Comparison of ENCODE assay signal across 7 cellular contexts in genomic region chr1:2322065-2322571, GRCh38.
DNase-seq lines count a peak whose midpoint lies in the region; FAIRE-seq and TF ChIP-seq lines count a peak whose summit lies in the region.

No MANE protein-coding gene starts in this region.

- no peak overlapping the region for H3K14ac ChIP-seq in mesenchymal stem cell (ENCODE audit: low read length in 2 of 2)

- no peaks in the 10 kb centered on the region for H3K9me1 ChIP-seq in endothelial cell of umbilical vein (replicated peaks; ENCODE audit: control insufficient read depth, extremely low read depth, insufficient read depth, low read length)

- H3K27ac ChIP-seq in endothelial cell of umbilical vein (ENCODE audit: insufficient read depth, low read depth, low read length) (no peak overlapping the region), mesenchymal stem cell (ENCODE audit: low read length, poor library complexity, severe bottlenecking) (peak overlapping the region; percentile 97), thyroid gland (peak overlapping the region; percentile 90 to 99 (median 97))
- no peak overlapping the region for H3K27ac ChIP-seq in CD8-positive, alpha-beta memory T cell (ENCODE audit: low read depth, low read length)

- no peak overlapping the region for H2AK5ac ChIP-seq in mesenchymal stem cell (ENCODE audit: low read length, severe bottlenecking)

- CTCF ChIA-PET in endothelial cell of umbilical vein (lab: Charles Lee): interaction anchor here (1.0 to 1.8 kb wide), 6 partner anchors 9 to 127 kb away, joined by 3 to 12 read pairs (median 6); partner anchors contain the start of gene FAAP20
- CTCF ChIA-PET in CD8-positive, alpha-beta memory T cell (lab: Charles Lee): no interaction called here

- H3K9me3 Mint-ChIP-seq in CD8-positive, alpha-beta memory T cell: no peaks in the 10 kb centered on the region

- peak overlapping the region; percentile 57 for H3K9ac ChIP-seq in endothelial cell of umbilical vein (replicated peaks; ENCODE audit: extremely low read depth, insufficient read depth, low read length)
- H3K9ac ChIP-seq in mesenchymal stem cell (ENCODE audit: low read length): peak overlapping the region; percentile 93

- peak overlapping the region; percentile 94 for H2BK5ac ChIP-seq in mesenchymal stem cell (ENCODE audit: low read depth, low read length, poor library complexity, severe bottlenecking)

- H3K27ac Mint-ChIP-seq in CD8-positive, alpha-beta memory T cell: no peak overlapping the region

- 5% methylated on average over 28 of the region's 30 CpGs for WGBS in mesenchymal stem cell
- 3 to 8% methylated on average over 18 to 30 of the region's 30 CpGs for WGBS in thyroid gland, 2 donors

- peaks cover 0 to 1% (median 0%) of the 10 kb centered on the region in 3 donors for H3K36me3 Mint-ChIP-seq in CD8-positive, alpha-beta memory T cell

- H4K8ac ChIP-seq in mesenchymal stem cell (ENCODE audit: low read length): peak overlapping the region; percentile 76

- H3K4me2 ChIP-seq in endothelial cell of umbilical vein (ENCODE audit: insufficient read depth, low read length): peak overlapping the region; percentile 12
- H3K4me2 ChIP-seq in mesenchymal stem cell (ENCODE audit: low read length, poor library complexity, severe bottlenecking): peak overlapping the region; percentile 51

- peak overlapping the region; percentile 71 to 85 for H3K18ac ChIP-seq in mesenchymal stem cell (ENCODE audit: low read depth in 1 of 2, low read length in 2 of 2)

- H3K4me1 ChIP-seq in endothelial cell of umbilical vein (ENCODE audit: control insufficient read depth, extremely low read depth, insufficient read depth, low read length) (peaks cover 5% of the 10 kb centered on the region), mesenchymal stem cell (ENCODE audit: control insufficient read depth, insufficient read depth, low read depth, low read length) (peaks cover 57% of the 10 kb centered on the region), thyroid gland (peaks cover 29 to 57% of the 10 kb centered on the region in 2 donors)
- peaks cover 5% of the 10 kb centered on the region for H3K4me1 ChIP-seq in CD8-positive, alpha-beta memory T cell (ENCODE audit: insufficient read depth, low read length)

- H3K36me3 ChIP-seq in endothelial cell of umbilical vein (ENCODE audit: control insufficient read depth in 2 of 2, extremely low read depth in 1 of 2, insufficient read depth in 2 of 2, low read length in 2 of 2) (no peaks in the 10 kb centered on the region), mesenchymal stem cell (ENCODE audit: control insufficient read depth in 1 of 2, insufficient read depth in 2 of 2, low read depth in 1 of 2, low read length in 2 of 2) (peaks cover 0 to 5% of the 10 kb centered on the region in 2 experiments), thyroid gland (no peaks in the 10 kb centered on the region)
- no peaks in the 10 kb centered on the region for H3K36me3 ChIP-seq in CD8-positive, alpha-beta memory T cell (ENCODE audit: insufficient read depth, low read length)

- peak overlapping the region; percentile 89 for H2BK120ac ChIP-seq in mesenchymal stem cell (ENCODE audit: low read depth, low read length)

- H4K20me1 ChIP-seq in endothelial cell of umbilical vein (replicated peaks; ENCODE audit: control insufficient read depth, extremely low read depth, insufficient read depth, low read length): no peaks in the 10 kb centered on the region

- H2AFZ ChIP-seq in endothelial cell of umbilical vein (ENCODE audit: low read depth, low read length) (peak overlapping the region; percentile 43), mesenchymal stem cell (ENCODE audit: low read depth, low read length) (peak overlapping the region; percentile 6)

- H3K4ac ChIP-seq in mesenchymal stem cell (ENCODE audit: low read depth in 1 of 2, low read length in 2 of 2): peak overlapping the region; percentile 45 to 57

- H3K79me2 ChIP-seq in endothelial cell of umbilical vein (ENCODE audit: control insufficient read depth, insufficient read depth, low read length): no peaks in the 10 kb centered on the region

- DNase-seq in NCI-H226 (peak; percentile 74), endothelial cell of umbilical vein (ENCODE audit: low read depth, low spot score) (peak; percentile 88), mesenchymal stem cell (peak; percentile 97), thyroid gland (peak; percentile 92 to 95)
- DNase-seq in stimulated activated CD4-positive, alpha-beta T cell treated with anti-CD3 and anti-CD28 coated beads, Interleukin-4, amount 100 ng/mL, for 1 hour: no peak
- no peak for DNase-seq in activated CD4-positive, alpha-beta T cell treated with anti-CD3 and anti-CD28 coated beads, Interleukin-2, amount 50 U/mL, for 1 hour
- no peak for DNase-seq in CD8-positive, alpha-beta memory T cell

- H3K4me3 Mint-ChIP-seq in CD8-positive, alpha-beta memory T cell: no peak overlapping the region

- peaks cover under 1 to 12% (median 3%) of the 10 kb centered on the region in 3 donors for H3K4me1 Mint-ChIP-seq in CD8-positive, alpha-beta memory T cell

- TF ChIP-seq POLR2A in endothelial cell of umbilical vein (IDR thresholded peaks at IDR 0.05; ENCODE audit: low read depth, low read length): no peak
- TF ChIP-seq POLR2A in thyroid gland (IDR thresholded peaks at IDR 0.05): peak in 1 of 2 donors; percentile 73

- H3K23ac ChIP-seq in mesenchymal stem cell (ENCODE audit: low read length in 2 of 2): no peak overlapping the region

- peak overlapping the region in 1 of 2 experiments; percentile 98 for H2BK12ac ChIP-seq in mesenchymal stem cell (ENCODE audit: low read length in 2 of 2)

- H3K27me3 ChIP-seq in endothelial cell of umbilical vein (ENCODE audit: control insufficient read depth in 2 of 2, insufficient read depth in 2 of 2, low read length in 2 of 2): no peaks in the 10 kb centered on the region
- peaks cover 0 to 48% of the 10 kb centered on the region in 2 experiments for H3K27me3 ChIP-seq in mesenchymal stem cell (ENCODE audit: control insufficient read depth in 1 of 2, insufficient read depth in 1 of 2, low read length in 2 of 2)
- H3K27me3 ChIP-seq in thyroid gland: no peaks in the 10 kb centered on the region
- H3K27me3 ChIP-seq in CD8-positive, alpha-beta memory T cell (ENCODE audit: insufficient read depth, low read length, poor library complexity, severe bottlenecking): peaks cover 5% of the 10 kb centered on the region

- POLR2A ChIA-PET in endothelial cell of umbilical vein (lab: Charles Lee): interaction anchor here (0.8 to 1.2 kb wide), 3 partner anchors 93 to 123 kb away, joined by 3 read pairs; no protein-coding TSS in a partner anchor
- POLR2A ChIA-PET in CD8-positive, alpha-beta memory T cell (lab: Charles Lee): no interaction called here

- intact Hi-C loops in endothelial cell of umbilical vein (cut with micrococcal nuclease): loop anchor here (2.0 kb wide), 1 partner anchor 69 kb away; the partner anchor contains the start of genes MORN1 and RER1
- intact Hi-C loops in thyroid gland (cut with DNase I): no loop called here

- H3K79me1 ChIP-seq in mesenchymal stem cell (replicated peaks; ENCODE audit: low read length, poor library complexity, severe bottlenecking): no peaks in the 10 kb centered on the region

- TF ChIP-seq CTCF in endothelial cell of umbilical vein (IDR thresholded peaks at IDR 0.05; ENCODE audit: extremely low read depth in 1 of 2, insufficient read depth in 1 of 2, low read depth in 1 of 2, low read length in 2 of 2) (peak in 1 of 2 donors; percentile 22), thyroid gland (IDR thresholded peaks at IDR 0.05) (peak in 2 of 6 experiments; percentile 3 to 16)

- H3K4me3 ChIP-seq in endothelial cell of umbilical vein (replicated peaks in 1 of 3; ENCODE audit: insufficient read depth in 1 of 3, low read depth in 1 of 3, low read length in 3 of 3) (peak overlapping the region in 1 of 3 experiments; percentile 4), mesenchymal stem cell (ENCODE audit: insufficient read depth in 1 of 2, low read depth in 1 of 2, low read length in 2 of 2) (peak overlapping the region in 1 of 2 experiments; percentile 29), thyroid gland (replicated peaks in 1 of 3) (peak overlapping the region in 1 of 3 donors; percentile 4)
- H3K4me3 ChIP-seq in CD8-positive, alpha-beta memory T cell (ENCODE audit: low read length): no peak overlapping the region

- peak overlapping the region; percentile 87 for H2BK15ac ChIP-seq in mesenchymal stem cell (ENCODE audit: low read depth, poor library complexity, severe bottlenecking)

- dilution Hi-C loops in endothelial cell of umbilical vein (cut with MboI; ENCODE audit: extremely low pct_ligation_motif_present, low sequenced_read_pairs): no loop called here

- H4K91ac ChIP-seq in mesenchymal stem cell (ENCODE audit: low read length): peak overlapping the region; percentile 72

- no TSS peak for BruUV-seq in endothelial cell of umbilical vein (replicated peaks; lab: Mats Ljungman, UMichigan)

- FAIRE-seq in endothelial cell of umbilical vein (lab: Jason Lieb, UNC): no peak

- H3K9me3 ChIP-seq in endothelial cell of umbilical vein (replicated peaks; ENCODE audit: control insufficient read depth, insufficient read depth, low read length): no peaks in the 10 kb centered on the region
- H3K9me3 ChIP-seq in mesenchymal stem cell (ENCODE audit: control insufficient read depth, low read length): no peaks in the 10 kb centered on the region
- no peaks in the 10 kb centered on the region for H3K9me3 ChIP-seq in thyroid gland
- H3K9me3 ChIP-seq in CD8-positive, alpha-beta memory T cell (ENCODE audit: low read length): no peaks in the 10 kb centered on the region

- peaks cover 1 to 2% of the 10 kb centered on the region in 2 donors for H3K27me3 Mint-ChIP-seq in CD8-positive, alpha-beta memory T cell

TF ChIP-seq in endothelial cell of umbilical vein, 7 proteins besides CTCF, POLR2A, EP300 and RAD21:
- no peak for TF ChIP-seq JUN (IDR thresholded peaks at IDR 0.05; ENCODE audit: borderline replicate concordance, insufficient read depth, insufficient read length, low read depth)
- no peak for TF ChIP-seq MYC (IDR thresholded peaks at IDR 0.05; ENCODE audit: low read depth, low read length)
- no peak for TF ChIP-seq FOS (IDR thresholded peaks at IDR 0.05; ENCODE audit: borderline replicate concordance, insufficient read depth, low read length)
- no peak for TF ChIP-seq GATA2 (IDR thresholded peaks at IDR 0.05; ENCODE audit: insufficient read depth, insufficient read length, low read depth, low read length)
- TF ChIP-seq POLR2AphosphoS5 (IDR thresholded peaks at IDR 0.05; ENCODE audit: insufficient read depth, low read depth, low read length): no peak
- TF ChIP-seq MAX (IDR thresholded peaks at IDR 0.05; ENCODE audit: insufficient read depth, insufficient read length): no peak
- no peak for TF ChIP-seq EZH2 (IDR thresholded peaks at IDR 0.05; ENCODE audit: borderline replicate concordance, low read depth, low read length, severe bottlenecking)

Comparison
In these comparisons a context has a peak if more than half of its experiments do, and no peak if none do; other contexts are left out.
1. DNase-seq: peak in NCI-H226 (single experiment), endothelial cell of umbilical vein (single experiment), mesenchymal stem cell (single experiment) and thyroid gland (2 of 2); none in stimulated activated CD4-positive, alpha-beta T cell treated with anti-CD3 and anti-CD28 coated beads, Interleukin-4, amount 100 ng/mL, for 1 hour (single experiment), activated CD4-positive, alpha-beta T cell treated with anti-CD3 and anti-CD28 coated beads, Interleukin-2, amount 50 U/mL, for 1 hour (single experiment) and CD8-positive, alpha-beta memory T cell (0 of 5).
2. H3K27ac ChIP-seq: peak in mesenchymal stem cell (single experiment) and thyroid gland (3 of 3); none in endothelial cell of umbilical vein (single experiment) and CD8-positive, alpha-beta memory T cell (single experiment).